In genomic region chr6:166553563-166554271, GRCh38 we compare ENCODE assay signal across 1 cellular context.
TF ChIP-seq lines count a peak whose summit lies in the region.

No MANE protein-coding gene starts in this region.

TF ChIP-seq in GM23338, 12 proteins besides CTCF, POLR2A, EP300 and RAD21 (continued from another document):
- TF ChIP-seq REST (IDR thresholded peaks at IDR 0.05; ENCODE audit: unreplicated experiment): no peak
